ENCODE assay signal across 8 cellular contexts in genomic region chr16:71537643-71538042, GRCh38. TPM values are rescaled to one million over a fixed set of nuclear protein-coding genes. Genes with fewer than 3 reads are reported as not detected.
DNase-seq lines count a peak whose midpoint lies in the region; ATAC-seq lines count a peak whose summit lies in the region.

No MANE protein-coding gene starts in this region.

- no peaks in the 10 kb centered on the region for H3K9me3 Mint-ChIP-seq in activated naive CD4-positive, alpha-beta T cell treated with anti-CD3 and anti-CD28 coated beads for 36 hours

- ATAC-seq in HG02610 (IDR thresholded peaks at IDR 0.05; ENCODE audit: unreplicated experiment): peak; percentile 76

- H3K4me3 Mint-ChIP-seq in activated naive CD4-positive, alpha-beta T cell treated with anti-CD3 and anti-CD28 coated beads for 36 hours: no peak overlapping the region

- DNase-seq in SKM-1 treated with dmso at 0.1 percent for 144 hours (lab: John Stamatoyannopoulos, UW; ENCODE audit: unreplicated experiment) (peak; percentile 18), SKM-1 (lab: John Stamatoyannopoulos, UW; ENCODE audit: unreplicated experiment) (no peak), NCI-H526 treated with DMSO at 0.1 percent for 48 hours (lab: John Stamatoyannopoulos, UW) (peak; percentile 18), iPS-NIHi7 (ENCODE audit: extremely low spot score) (peak; percentile 72), mesenteric fat pad (ENCODE audit: low spot score) (no peak)
- peak; percentile 65 for DNase-seq in activated naive CD4-positive, alpha-beta T cell treated with anti-CD3 and anti-CD28 coated beads for 36 hours
- DNase-seq in stimulated activated CD8-positive, alpha-beta memory T cell treated with anti-CD3 and anti-CD28 coated beads, Interleukin-15, amount 100 ng/mL, for 1 hour (ENCODE audit: low read depth): peak; percentile 6

- H3K36me3 Mint-ChIP-seq in activated naive CD4-positive, alpha-beta T cell treated with anti-CD3 and anti-CD28 coated beads for 36 hours (ENCODE audit: low read depth): no peaks in the 10 kb centered on the region

- intact Hi-C loops in activated naive CD4-positive, alpha-beta T cell treated with anti-CD3 and anti-CD28 coated beads for 36 hours (cut with micrococcal nuclease): loop anchor here (1.0 kb wide), 2 partner anchors 58 to 75 kb away; partner anchors contain the start of gene ZNF23

- no peak overlapping the region for H3K27ac Mint-ChIP-seq in activated naive CD4-positive, alpha-beta T cell treated with anti-CD3 and anti-CD28 coated beads for 36 hours

- no peaks in the 10 kb centered on the region for H3K27me3 Mint-ChIP-seq in activated naive CD4-positive, alpha-beta T cell treated with anti-CD3 and anti-CD28 coated beads for 36 hours (ENCODE audit: low read depth)

- CTCF ChIA-PET in activated naive CD4-positive, alpha-beta T cell treated with anti-CD3 and anti-CD28 coated beads for 36 hours (lab: Charles Lee): interaction anchor here (0.9 to 3.2 kb wide), 4 partner anchors 10 to 117 kb away, joined by 3 to 15 read pairs (median 9); no protein-coding TSS in a partner anchor

- no peaks in the 10 kb centered on the region for H3K4me1 Mint-ChIP-seq in activated naive CD4-positive, alpha-beta T cell treated with anti-CD3 and anti-CD28 coated beads for 36 hours (ENCODE audit: low read depth)

RNA-seq across cellular contexts. Expression of gene CHST4, which starts 11.4 kb away (rescaled TPM):
- not detected for total RNA-seq in activated naive CD4-positive, alpha-beta T cell treated with anti-CD3 and anti-CD28 coated beads for 36 hours
- 0.26 TPM for total RNA-seq in mesenteric fat pad

RNA-seq across cellular contexts. Expression of gene TAT, which starts 39.2 kb away (rescaled TPM):
- total RNA-seq in activated naive CD4-positive, alpha-beta T cell treated with anti-CD3 and anti-CD28 coated beads for 36 hours: not detected
- not detected for total RNA-seq in mesenteric fat pad

RNA-seq across cellular contexts. Expression of gene ZNF19, which starts 48.5 kb away (rescaled TPM):
- total RNA-seq in activated naive CD4-positive, alpha-beta T cell treated with anti-CD3 and anti-CD28 coated beads for 36 hours: 1 to 10 TPM; 1.2 to 1.6 TPM
- 6.7 TPM for total RNA-seq in mesenteric fat pad

Comparison
In these comparisons a context has a peak if more than half of its experiments do, and no peak if none do; other contexts are left out.
1. DNase-seq: peak in SKM-1 treated with dmso at 0.1 percent for 144 hours (single experiment), NCI-H526 treated with DMSO at 0.1 percent for 48 hours (single experiment), activated naive CD4-positive, alpha-beta T cell treated with anti-CD3 and anti-CD28 coated beads for 36 hours (single experiment), iPS-NIHi7 (single experiment) and stimulated activated CD8-positive, alpha-beta memory T cell treated with anti-CD3 and anti-CD28 coated beads, Interleukin-15, amount 100 ng/mL, for 1 hour (single experiment); none in SKM-1 (single experiment) and mesenteric fat pad (single experiment).